8 cellular contexts compared by ENCODE assay signal in genomic region chr20:45892049-45892816, GRCh38. TPM values are rescaled to one million over a fixed set of nuclear protein-coding genes. Genes with fewer than 3 reads are reported as not detected.
A peak's percentile ranks its signal among the peaks of the same experiment; 100 is the strongest.
DNase-seq lines count a peak whose midpoint lies in the region; ATAC-seq and TF ChIP-seq lines count a peak whose summit lies in the region.

No MANE protein-coding gene starts in this region.

- no peaks in the 10 kb centered on the region for H3K9me3 Mint-ChIP-seq in MCF 10A (ENCODE audit: unreplicated experiment)

- peak overlapping the region; percentile 95 for H3K4me3 Mint-ChIP-seq in MCF 10A (ENCODE audit: unreplicated experiment)

- H3K27ac Mint-ChIP-seq in MCF 10A (ENCODE audit: low read depth, unreplicated experiment) = peak overlapping the region; percentile 39

- ATAC-seq in GM19324 (IDR thresholded peaks at IDR 0.05; ENCODE audit: low FRiP score, unreplicated experiment) = no peak

- no peak for TF ChIP-seq RAD21 in liver (IDR thresholded peaks at IDR 0.05)

- POLR2A ChIA-PET in MCF 10A (lab: Yijun Ruan, JAX) = interaction anchor here (0.7 to 6.3 kb wide), 11 partner anchors 10 to 101 kb away, joined by 3 to 74 read pairs (median 12); partner anchors contain the start of genes ACOT8, DNTTIP1, PCIF1 and SNX21

- no TSS peak for BruUV-seq in MCF 10A (replicated peaks; lab: Mats Ljungman, UMichigan)

- peak; percentile 73 for DNase-seq in GM03348 (ENCODE audit: low spot score)
- peak; percentile 25 for DNase-seq in MV-4-11 (lab: John Stamatoyannopoulos, UW)
- peak; percentile 25 for DNase-seq in MCF 10A (ENCODE audit: unreplicated experiment)
- DNase-seq in UCSD-AML1 (lab: John Stamatoyannopoulos, UW; ENCODE audit: unreplicated experiment) = no peak
- no peak for DNase-seq in central memory CD4-positive, alpha-beta T cell

- H3K36me3 ChIP-seq in liver (ENCODE audit: control insufficient read depth in 4 of 4, insufficient read depth in 3 of 4, low read depth in 1 of 4, low read length in 3 of 4) = peaks cover 10 to 37% (median 18%) of the 10 kb centered on the region in 4 donors
- H3K36me3 ChIP-seq in urinary bladder (ENCODE audit: insufficient read depth) = peaks cover 1% of the 10 kb centered on the region

- no peaks in the 10 kb centered on the region for H3K27me3 ChIP-seq in liver (ENCODE audit: control insufficient read depth in 4 of 4, insufficient read depth in 4 of 4, low read length in 3 of 4)

- H3K9ac ChIP-seq in liver (ENCODE audit: low read depth in 1 of 2, low read length in 2 of 2) = peak overlapping the region in 1 of 2 donors; percentile 85

- H3K36me3 Mint-ChIP-seq in MCF 10A (ENCODE audit: insufficient read depth, unreplicated experiment) = peaks cover 9% of the 10 kb centered on the region

- no peaks in the 10 kb centered on the region for H3K9me3 ChIP-seq in liver (ENCODE audit: control insufficient read depth in 4 of 4, low read length in 3 of 4)

- peak; percentile 17 for TF ChIP-seq CTCF in MCF 10A (IDR thresholded peaks at IDR 0.05; ENCODE audit: unreplicated experiment)
- peak; percentile 7 for TF ChIP-seq CTCF in liver (IDR thresholded peaks at IDR 0.05; ENCODE audit: low read depth, low read length, missing input control)

- CTCF ChIA-PET in MCF 10A (lab: Yijun Ruan, JAX) = interaction anchor here (0.6 to 6.0 kb wide), 14 partner anchors 9 to 667 kb away, joined by 3 to 22 read pairs (median 4); partner anchors contain the start of genes PCIF1 and ZSWIM1

- H3K4me3 ChIP-seq in liver (ENCODE audit: low read depth in 1 of 3, low read length in 3 of 3) = peak overlapping the region; percentile 69 to 83 (median 77)
- peak overlapping the region; percentile 60 for H3K4me3 ChIP-seq in urinary bladder (ENCODE audit: low read depth, low read length)

- peaks cover 6% of the 10 kb centered on the region for H3K4me1 Mint-ChIP-seq in MCF 10A (ENCODE audit: insufficient read depth, unreplicated experiment)

- peaks cover 2 to 49% (median 40%) of the 10 kb centered on the region in 4 donors for H3K4me1 ChIP-seq in liver (ENCODE audit: control insufficient read depth in 4 of 4, insufficient read depth in 4 of 4, low read length in 3 of 4)
- H3K4me1 ChIP-seq in urinary bladder (ENCODE audit: insufficient read depth) = no peaks in the 10 kb centered on the region

- intact Hi-C loops in MCF 10A (cut with micrococcal nuclease) = loop anchor here (1.0 to 2.0 kb wide), 2 partner anchors 43 to 71 kb away; partner anchors contain the start of gene PCIF1

- WGBS in liver = 76% methylated on average over 9 of the region's 9 CpGs
- 82% methylated on average over 9 of the region's 9 CpGs for WGBS in urinary bladder

- H3K27ac ChIP-seq in liver (ENCODE audit: low read depth in 1 of 2, low read length in 2 of 2) = no peak overlapping the region
- no peak overlapping the region for H3K27ac ChIP-seq in urinary bladder (ENCODE audit: low read depth)

- H3K27me3 Mint-ChIP-seq in MCF 10A (ENCODE audit: insufficient read depth, unreplicated experiment) = no peaks in the 10 kb centered on the region

TF ChIP-seq in liver, 16 proteins besides CTCF, POLR2A, EP300 and RAD21:
- TF ChIP-seq ATF3 (IDR thresholded peaks at IDR 0.05) (no peak), RXRA (IDR thresholded peaks at IDR 0.05) (no peak), EGR1 (IDR thresholded peaks at IDR 0.05; ENCODE audit: low read depth in 2 of 2) (no peak)

RNA-seq across cellular contexts. Expression of gene CTSA, which starts 1.1 kb away (rescaled TPM):
- total RNA-seq in MCF 10A (2022) = 25.3 and 39.1 TPM in 2 replicates
- 10 to 100 TPM; 45.6 to 48.1 TPM for total RNA-seq in liver
- 100 to 1,000 TPM; 105 to 151 TPM for polyA plus RNA-seq in liver
- 31.7 TPM for total RNA-seq in urinary bladder
- 129 TPM for polyA plus RNA-seq in urinary bladder

RNA-seq across cellular contexts. Expression of gene NEURL2, which starts 1.2 kb away (rescaled TPM):
- total RNA-seq in MCF 10A (2022) (2.0 and 2.5 TPM in 2 replicates), liver (10 to 100 TPM in 1 of 2 donors, 1 to 10 TPM in 1; 4.1 to 14.5 TPM), urinary bladder (4.8 TPM)
- polyA plus RNA-seq in liver (1 to 10 TPM; 3.7 to 6.2 TPM), urinary bladder (11.7 TPM)

RNA-seq across cellular contexts. Expression of gene SPATA25, which starts 4.8 kb away (rescaled TPM):
- total RNA-seq in MCF 10A (2022) (0.72 and 0.74 TPM in 2 replicates), liver (1 to 10 TPM; 1.6 to 7.6 TPM), urinary bladder (1.7 TPM)
- polyA plus RNA-seq in liver (under 1 TPM; 0.43 to 0.80 TPM), urinary bladder (3.8 TPM)

RNA-seq across cellular contexts. Expression of gene ZSWIM1, which starts 11.2 kb away (rescaled TPM):
- total RNA-seq in MCF 10A (2022) (7.6 and 10.3 TPM in 2 replicates), liver (1 to 10 TPM; 2.2 to 5.0 TPM), urinary bladder (4.6 TPM)
- polyA plus RNA-seq in liver (1 to 10 TPM; 2.1 to 2.4 TPM), urinary bladder (6.9 TPM)

RNA-seq across cellular contexts. Expression of gene PLTP, which starts 19.7 kb away (rescaled TPM):
- 0.20 and 0.37 TPM in 2 replicates for total RNA-seq in MCF 10A (2022)
- total RNA-seq in liver = 10 to 100 TPM; 66.5 to 69.5 TPM
- 10 to 100 TPM; 22.5 to 54.9 TPM for polyA plus RNA-seq in liver
- 51.5 TPM for total RNA-seq in urinary bladder
- 221 TPM for polyA plus RNA-seq in urinary bladder

Comparison
In these comparisons a context has a peak if more than half of its experiments do, and no peak if none do; other contexts are left out.
1. DNase-seq: peak in GM03348 (single experiment), MV-4-11 (single experiment) and MCF 10A (single experiment); none in UCSD-AML1 (single experiment) and central memory CD4-positive, alpha-beta T cell (single experiment).